Comparison of ENCODE assay signal across 8 cellular contexts in the genomic region with DNA sequence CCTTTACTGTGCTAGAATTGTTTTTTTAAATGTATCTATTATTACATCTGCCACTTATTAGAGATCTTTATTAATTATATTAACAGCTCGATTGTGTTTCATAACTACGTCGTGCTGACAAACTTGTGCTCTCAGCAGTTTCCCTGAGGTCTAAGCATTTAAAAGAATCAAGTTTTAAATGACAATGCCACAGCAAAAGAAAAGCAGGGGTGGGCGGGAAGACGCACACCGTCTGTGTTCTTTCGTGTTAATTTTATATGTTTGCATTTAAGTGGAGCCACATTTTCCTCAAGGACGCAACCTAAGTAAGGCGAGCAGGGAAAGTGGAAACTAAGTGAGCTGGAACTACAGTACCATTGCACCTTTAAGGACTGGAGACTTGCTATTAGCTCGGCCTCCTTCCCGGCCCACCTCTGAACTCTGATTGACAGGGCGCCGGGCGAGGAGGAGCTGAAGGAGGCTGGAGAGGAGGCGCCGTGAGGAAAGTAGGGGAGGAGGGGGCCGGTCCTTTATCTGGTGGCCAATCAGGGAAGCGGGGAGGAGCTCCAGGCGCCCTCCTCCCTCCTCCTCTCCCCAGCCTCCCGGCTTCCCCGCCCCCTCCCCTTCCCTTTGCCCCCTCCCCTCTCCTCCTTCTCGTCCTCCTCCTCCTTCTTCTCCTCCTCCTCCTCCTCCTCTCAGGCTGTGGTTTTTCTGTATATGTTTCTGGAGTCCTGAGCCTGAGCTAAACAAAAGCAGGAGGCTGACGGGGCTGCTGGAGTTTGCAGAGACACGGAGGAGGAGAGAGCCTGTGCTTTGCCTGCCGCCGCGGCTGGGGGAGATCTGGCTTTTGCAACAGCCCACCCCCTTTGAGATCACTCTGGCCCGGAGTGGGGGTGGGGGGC. TPM values are rescaled to one million over a fixed set of nuclear protein-coding genes. Genes with fewer than 3 reads are reported as not detected.
A peak's percentile ranks its signal among the peaks of the same experiment; 100 is the strongest.
DNase-seq lines count a peak whose midpoint lies in the region; ATAC-seq, FAIRE-seq and TF ChIP-seq lines count a peak whose summit lies in the region.

A gene (plus strand): TSS at position 724 of the 881 bp plus-strand sequence.

- FAIRE-seq in GM19239 (lab: Jason Lieb, UNC), result no peak

- peak; percentile 100 for ATAC-seq in HG03439 (IDR thresholded peaks at IDR 0.05; ENCODE audit: unreplicated experiment)

- H3K36me3 Mint-ChIP-seq in activated CD4-positive, alpha-beta T cell treated with anti-CD3 and anti-CD28 coated beads, Interleukin-2, amount 10 ng/mL, durations not matched to agents 7 days and 5 days (ENCODE audit: low read depth), result no peaks in the 10 kb centered on the region
- no peaks in the 10 kb centered on the region for H3K36me3 Mint-ChIP-seq in dendritic cell treated with granulocyte-macrophage colony-stimulating factor and Interleukin-4, amounts not matched to agents 40 ng/mL and 50 ng/mL, for 4 days (ENCODE audit: low read depth)

- H3K4me3 Mint-ChIP-seq in activated CD4-positive, alpha-beta T cell treated with anti-CD3 and anti-CD28 coated beads, Interleukin-2, amount 10 ng/mL, durations not matched to agents 7 days and 5 days, result peak within 1 kb of the TSS; percentile 59
- peak within 1 kb of the TSS; percentile 69 for H3K4me3 Mint-ChIP-seq in dendritic cell treated with granulocyte-macrophage colony-stimulating factor and Interleukin-4, amounts not matched to agents 40 ng/mL and 50 ng/mL, for 4 days

- H3K27me3 Mint-ChIP-seq in activated CD4-positive, alpha-beta T cell treated with anti-CD3 and anti-CD28 coated beads, Interleukin-2, amount 10 ng/mL, durations not matched to agents 7 days and 5 days, result peaks cover 32% of the 10 kb centered on the region
- H3K27me3 Mint-ChIP-seq in dendritic cell treated with granulocyte-macrophage colony-stimulating factor and Interleukin-4, amounts not matched to agents 40 ng/mL and 50 ng/mL, for 4 days, result peaks cover 33% of the 10 kb centered on the region

- CTCF ChIA-PET in activated CD4-positive, alpha-beta T cell treated with anti-CD3 and anti-CD28 coated beads, Interleukin-2, amount 10 ng/mL, durations not matched to agents 7 days and 5 days (lab: Charles Lee), result no interaction called here

- H3K27ac Mint-ChIP-seq in activated CD4-positive, alpha-beta T cell treated with anti-CD3 and anti-CD28 coated beads, Interleukin-2, amount 10 ng/mL, durations not matched to agents 7 days and 5 days, result no peak within 1 kb of the TSS
- no peak within 1 kb of the TSS for H3K27ac Mint-ChIP-seq in dendritic cell treated with granulocyte-macrophage colony-stimulating factor and Interleukin-4, amounts not matched to agents 40 ng/mL and 50 ng/mL, for 4 days

- POLR2A ChIA-PET in activated CD4-positive, alpha-beta T cell treated with anti-CD3 and anti-CD28 coated beads, Interleukin-2, amount 10 ng/mL, durations not matched to agents 7 days and 5 days (lab: Charles Lee), result no interaction called here

- intact Hi-C loops in dendritic cell treated with granulocyte-macrophage colony-stimulating factor and Interleukin-4, amounts not matched to agents 40 ng/mL and 50 ng/mL, for 4 days (cut with micrococcal nuclease), result loop anchor here (10.0 kb wide), 1 partner anchor 156 kb away; no protein-coding TSS in a partner anchor

- H3K4me3 ChIP-seq in AG09309 (ENCODE audit: control insufficient read depth, low read depth, low read length), result peak within 1 kb of the TSS; percentile 53

- DNase-seq in AG09309 (ENCODE audit: low read depth) (peak; percentile 92), GM19239 (ENCODE audit: insufficient read length, low spot score) (peak; percentile 66), NCI-H524 (lab: John Stamatoyannopoulos, UW) (peak; percentile 95 to 97), left kidney (ENCODE audit: low read depth, low spot score) (peak; percentile 100)
- peak; percentile 82 for DNase-seq in activated CD4-positive, alpha-beta T cell treated with anti-CD3 and anti-CD28 coated beads, Interleukin-2, amount 10 ng/mL, durations not matched to agents 7 days and 5 days
- DNase-seq in stimulated activated CD4-positive, alpha-beta T cell treated with anti-CD3 and anti-CD28 coated beads, Interleukin-1b, Interleukin-23, amount 100 ng/mL, for 4 hours (ENCODE audit: low read depth in 2 of 2), result peak; percentile 48 to 52

- H3K9me3 Mint-ChIP-seq in activated CD4-positive, alpha-beta T cell treated with anti-CD3 and anti-CD28 coated beads, Interleukin-2, amount 10 ng/mL, durations not matched to agents 7 days and 5 days, result no peaks in the 10 kb centered on the region
- H3K9me3 Mint-ChIP-seq in dendritic cell treated with granulocyte-macrophage colony-stimulating factor and Interleukin-4, amounts not matched to agents 40 ng/mL and 50 ng/mL, for 4 days, result peaks cover 1% of the 10 kb centered on the region

- TF ChIP-seq CTCF in AG09309 (IDR thresholded peaks at IDR 0.05; ENCODE audit: control insufficient read depth, insufficient read depth, low read depth, low read length, missing control alignments), result no peak

- peaks cover 6% of the 10 kb centered on the region for H3K4me1 Mint-ChIP-seq in activated CD4-positive, alpha-beta T cell treated with anti-CD3 and anti-CD28 coated beads, Interleukin-2, amount 10 ng/mL, durations not matched to agents 7 days and 5 days
- peaks cover 7% of the 10 kb centered on the region for H3K4me1 Mint-ChIP-seq in dendritic cell treated with granulocyte-macrophage colony-stimulating factor and Interleukin-4, amounts not matched to agents 40 ng/mL and 50 ng/mL, for 4 days (ENCODE audit: low read depth)

RNA-seq across cellular contexts. Expression of the gene that starts here (rescaled TPM):
- under 1 TPM; 0.12 to 0.15 TPM for total RNA-seq in activated CD4-positive, alpha-beta T cell treated with anti-CD3 and anti-CD28 coated beads, Interleukin-2, amount 10 ng/mL, durations not matched to agents 7 days and 5 days

Comparison
In these comparisons a context has a peak if more than half of its experiments do, and no peak if none do; other contexts are left out.
1. Peak in every context shown above with its lines: DNase-seq, ATAC-seq and H3K4me3 ChIP-seq.
2. Peak in DNase-seq in activated CD4-positive, alpha-beta T cell treated with anti-CD3 and anti-CD28 coated beads, Interleukin-2, amount 10 ng/mL, durations not matched to agents 7 days and 5 days; RNA of the gene not detected or under 1 TPM.
3. DNase-seq: peak in every context shown above with its lines; median percentile 100 in left kidney; 96 in NCI-H524; 92 in AG09309; 82 in activated CD4-positive, alpha-beta T cell treated with anti-CD3 and anti-CD28 coated beads, Interleukin-2, amount 10 ng/mL, durations not matched to agents 7 days and 5 days; 66 in GM19239; 50 in stimulated activated CD4-positive, alpha-beta T cell treated with anti-CD3 and anti-CD28 coated beads, Interleukin-1b, Interleukin-23, amount 100 ng/mL, for 4 hours.